8 cellular contexts compared by ENCODE assay signal in genomic region chr22:42688241-42688913, GRCh38. TPM values are rescaled to one million over a fixed set of nuclear protein-coding genes. Genes with fewer than 3 reads are reported as not detected.
A peak's percentile ranks its signal among the peaks of the same experiment; 100 is the strongest.
DNase-seq lines count a peak whose midpoint lies in the region; ATAC-seq and TF ChIP-seq lines count a peak whose summit lies in the region.

No MANE protein-coding gene starts in this region.

- no peak for TF ChIP-seq CTCF in AG09309 (IDR thresholded peaks at IDR 0.05; ENCODE audit: control insufficient read depth, insufficient read depth, low read depth, low read length, missing control alignments)

- DNase-seq in AG09309 (ENCODE audit: low read depth) = peak; percentile 89
- DNase-seq in NCI-H1105 treated with DMSO at 0.1 percent for 48 hours (lab: John Stamatoyannopoulos, UW) = peak; percentile 19
- peak; percentile 92 for DNase-seq in left cardiac atrium
- peak; percentile 97 for DNase-seq in renal cortical epithelial cell (ENCODE audit: low read depth)
- no peak for DNase-seq in stimulated activated CD4-positive, alpha-beta T cell treated with anti-CD3 and anti-CD28 coated beads, Interleukin-4, amount 100 ng/mL, for 4 hours
- DNase-seq in CD1c-positive myeloid dendritic cell (ENCODE audit: extremely low spot score) = no peak

- WGBS in adipose tissue, 3 donors = 21 to 37% (median 27%) methylated on average over 19 of the region's 19 CpGs

- H3K27ac ChIP-seq in adipose tissue (ENCODE audit: low read depth, low read length) = peak overlapping the region; percentile 96

- ATAC-seq in left cardiac atrium (peak; percentile 79 to 89), GM18505 (IDR thresholded peaks at IDR 0.05; ENCODE audit: unreplicated experiment) (no peak)

- no peak overlapping the region for H3K4me3 ChIP-seq in AG09309 (ENCODE audit: control insufficient read depth, low read depth, low read length)

- intact Hi-C loops in left cardiac atrium (cut with DNase I) = no loop called here

- TF ChIP-seq POLR2A in GM18505 (IDR thresholded peaks at IDR 0.05; ENCODE audit: borderline replicate concordance, extremely low read depth, insufficient read depth, insufficient read length) = no peak

RNA-seq across cellular contexts. Expression of gene A4GALT, which starts 32.3 kb away (rescaled TPM):
- 10 to 100 TPM in 2 of 3 donors, 1 to 10 TPM in 1; 5.3 to 55.2 (median 36.4) TPM for polyA plus RNA-seq in adipose tissue
- total RNA-seq in left cardiac atrium (100 to 1,000 TPM in 1 of 2 donors, 10 to 100 TPM in 1; 56.0 to 108 TPM), renal cortical epithelial cell (23.8 and 64.8 TPM in 2 replicates)

RNA-seq across cellular contexts. Expression of gene CYB5R3, which starts 39.2 kb away (rescaled TPM):
- polyA plus RNA-seq in adipose tissue = 100 to 1,000 TPM in 2 of 3 donors, 10 to 100 TPM in 1; 77.4 to 398 (median 294) TPM
- total RNA-seq in left cardiac atrium (100 to 1,000 TPM; 295 to 306 TPM), renal cortical epithelial cell (21.9 and 86.9 TPM in 2 replicates)

RNA-seq across cellular contexts. Expression of gene ATP5MGL, which starts 48.0 kb away (rescaled TPM):
- polyA plus RNA-seq in adipose tissue = not detected
- total RNA-seq in left cardiac atrium = under 1 TPM; 0.42 to 0.77 TPM
- total RNA-seq in renal cortical epithelial cell = 0.45 TPM in 1 of 2 replicates, not detected in the other

Comparison
In these comparisons a context has a peak if more than half of its experiments do, and no peak if none do; other contexts are left out.
1. DNase-seq: peak in AG09309 (single experiment), NCI-H1105 treated with DMSO at 0.1 percent for 48 hours (single experiment), left cardiac atrium (single experiment) and renal cortical epithelial cell (single experiment); none in stimulated activated CD4-positive, alpha-beta T cell treated with anti-CD3 and anti-CD28 coated beads, Interleukin-4, amount 100 ng/mL, for 4 hours (0 of 2) and CD1c-positive myeloid dendritic cell (single experiment).